ENCODE assay signal across 12 cellular contexts in the genomic region with DNA sequence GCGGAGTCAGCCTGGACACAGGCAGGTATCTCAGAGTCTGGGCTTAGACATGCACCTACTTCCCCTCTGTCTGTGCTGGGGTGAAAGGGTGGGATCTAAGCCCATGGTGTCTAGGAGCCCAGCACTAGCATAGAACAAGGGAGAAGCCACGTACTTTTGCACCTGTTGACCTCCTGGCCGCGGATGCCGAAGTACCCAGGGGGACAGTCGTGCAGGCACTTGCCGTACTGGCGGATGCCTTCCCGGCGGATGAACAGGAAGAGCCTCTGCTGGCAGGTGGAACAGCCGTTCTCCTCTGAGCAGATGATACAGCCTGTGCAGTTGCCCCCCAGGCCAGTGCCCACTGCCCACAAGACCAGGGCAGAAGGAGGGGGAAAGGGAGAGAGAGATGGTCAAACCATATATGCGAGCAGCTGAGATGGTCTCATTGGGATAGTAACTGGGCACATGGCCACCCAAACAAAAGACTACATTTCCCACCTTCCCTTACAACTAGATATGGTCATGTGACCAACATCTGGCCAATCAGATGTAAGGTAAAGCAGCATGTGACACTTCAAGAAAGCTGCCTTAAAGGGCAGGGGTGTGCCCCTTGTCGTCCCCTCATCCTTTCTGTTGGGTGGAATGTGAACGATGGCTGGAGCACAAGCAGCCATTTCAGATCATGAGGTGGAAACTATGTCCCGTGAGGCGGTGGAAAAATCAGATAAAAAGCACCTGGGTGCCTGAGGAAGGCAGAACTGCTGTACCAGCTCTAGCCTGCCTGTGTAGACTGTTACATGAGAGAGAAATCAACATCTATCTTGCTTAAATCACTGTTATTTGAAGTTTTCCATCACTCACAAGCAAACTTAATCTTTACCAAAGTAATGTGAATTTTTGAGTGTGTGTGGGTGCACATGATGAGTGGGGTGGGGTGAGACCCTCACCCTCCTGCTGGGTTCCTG. TPM values are rescaled to one million over a fixed set of nuclear protein-coding genes. Genes with fewer than 3 reads are reported as not detected.
DNase-seq lines count a peak whose midpoint lies in the region; ATAC-seq lines count a peak whose summit lies in the region.
"Had no signal": no experiment of that assay in that cellular context is flagged by ENCODE, and none has a peak within 500 bp of the region (broad histone marks: within the 10 kb centered on the region; RNA-seq: fewer than 3 reads in every experiment).

No MANE protein-coding gene starts in this region.

- H3K79me2 ChIP-seq in GM23248 (ENCODE audit: insufficient read depth): no peaks in the 10 kb centered on the region

- no peak overlapping the region for H3K27ac ChIP-seq in GM23248
- no peak overlapping the region for H3K27ac ChIP-seq in effector memory CD4-positive, alpha-beta T cell (ENCODE audit: insufficient read depth, low read length, poor library complexity, severe bottlenecking)
- H3K27ac ChIP-seq: dorsolateral prefrontal cortex, PC-9 had no signal

- H4K20me1 ChIP-seq in GM23248 (ENCODE audit: insufficient read depth): no peaks in the 10 kb centered on the region

- ATAC-seq in GM19328 (IDR thresholded peaks at IDR 0.05; ENCODE audit: unreplicated experiment): no peak
- no peak for ATAC-seq in GM21360 (IDR thresholded peaks at IDR 0.05; ENCODE audit: unreplicated experiment)

- H3K4me1 ChIP-seq in GM23248 (ENCODE audit: insufficient read depth): no peaks in the 10 kb centered on the region
- no peaks in the 10 kb centered on the region for H3K4me1 ChIP-seq in effector memory CD4-positive, alpha-beta T cell (ENCODE audit: control insufficient read depth, insufficient read depth, low read length, poor library complexity, severe bottlenecking)

- H3K4me3 ChIP-seq in GM23248: no peak overlapping the region
- H3K4me3 ChIP-seq in effector memory CD4-positive, alpha-beta T cell (ENCODE audit: insufficient read depth, low read depth, low read length, poor library complexity, severe bottlenecking): no peak overlapping the region
- H3K4me3 ChIP-seq: dorsolateral prefrontal cortex, PC-9 had no signal

- no peaks in the 10 kb centered on the region for H3F3A ChIP-seq in GM23248 (ENCODE audit: insufficient read depth)

- no peak overlapping the region for H2AFZ ChIP-seq in GM23248
- H2AFZ ChIP-seq: PC-9 had no signal

- H3K36me3 ChIP-seq in GM23248 (ENCODE audit: low read depth): no peaks in the 10 kb centered on the region
- H3K36me3 ChIP-seq in effector memory CD4-positive, alpha-beta T cell (ENCODE audit: control insufficient read depth, insufficient read depth, low read length): no peaks in the 10 kb centered on the region

- H3K4me2 ChIP-seq in GM23248 (ENCODE audit: unreplicated experiment): no peak overlapping the region
- H3K4me2 ChIP-seq: PC-9 had no signal

- H3K9me3 ChIP-seq in GM23248 (ENCODE audit: low read depth): no peaks in the 10 kb centered on the region
- no peaks in the 10 kb centered on the region for H3K9me3 ChIP-seq in effector memory CD4-positive, alpha-beta T cell (ENCODE audit: control insufficient read depth, low read length)

- H3K9me2 ChIP-seq in GM23248 (ENCODE audit: insufficient read depth): no peaks in the 10 kb centered on the region

- H3K9ac ChIP-seq in GM23248: no peak overlapping the region

- DNase-seq in CMK (ENCODE audit: low read depth) (peak; percentile 46), GM23248 (peak; percentile 31), RKO (ENCODE audit: low spot score) (peak; percentile 66), fibroblast of gingiva (ENCODE audit: low read depth) (peak; percentile 36), GDM1 (lab: John Stamatoyannopoulos, UW) (no peak)
- no peak for DNase-seq in effector memory CD4-positive, alpha-beta T cell
- DNase-seq: activated CD8-positive, alpha-beta memory T cell treated with anti-CD3 and anti-CD28 coated beads, Interleukin-2, amount 50 U/mL, for 4 hours; dorsolateral prefrontal cortex; PC-9 had no signal

- 88 to 90% methylated on average over 16 of the region's 16 CpGs for WGBS in GM23248 (ENCODE audit: low coverage in 1 of 2, low lambda C conversion rate in 2 of 2, missing lambda C conversion rate in 2 of 2), 2 experiments

- in situ Hi-C loops in GM23248 (cut with MboI): no loop called here

- H3K27me3 ChIP-seq in GM23248 (replicated peaks; ENCODE audit: insufficient read depth): 0 out of 2 replicates have a peak, but pooled peaks cover 6% of the 10 kb centered on the region
- H3K27me3 ChIP-seq in effector memory CD4-positive, alpha-beta T cell (replicated peaks; ENCODE audit: control insufficient read depth, insufficient read depth, low read length, poor library complexity, severe bottlenecking): no peaks in the 10 kb centered on the region

RNA-seq across cellular contexts. Expression of gene RSPO4, which starts 34.0 kb away (rescaled TPM):
- total RNA-seq in GM23248 (2014; rRNA removed; shearing (Covaris generic)): not detected in 2 replicates
- polyA plus RNA-seq in GM23248 (2016; fragmentation: Nextera tagmentation; extraction: Ambion mirVana): 1.7 and 1.9 TPM in 2 replicates
- total RNA-seq: PC-9, skeletal muscle tissue had no signal

RNA-seq across cellular contexts. Expression of gene ANGPT4, which starts 51.9 kb away (rescaled TPM):
- total RNA-seq in GM23248 (2014; rRNA removed; shearing (Covaris generic)): not detected in 2 replicates
- not detected in 2 replicates for polyA plus RNA-seq in GM23248 (2016; fragmentation: Nextera tagmentation; extraction: Ambion mirVana)
- total RNA-seq: PC-9 had no signal

Comparison
In these comparisons a context has a peak if more than half of its experiments do, and no peak if none do; other contexts are left out.
1. DNase-seq: peak in CMK (single experiment), GM23248 (single experiment), RKO (single experiment) and fibroblast of gingiva (single experiment); none in effector memory CD4-positive, alpha-beta T cell (0 of 3) and GDM1 (single experiment).